ENCODE assay signal across 23 cellular contexts in the genomic region with DNA sequence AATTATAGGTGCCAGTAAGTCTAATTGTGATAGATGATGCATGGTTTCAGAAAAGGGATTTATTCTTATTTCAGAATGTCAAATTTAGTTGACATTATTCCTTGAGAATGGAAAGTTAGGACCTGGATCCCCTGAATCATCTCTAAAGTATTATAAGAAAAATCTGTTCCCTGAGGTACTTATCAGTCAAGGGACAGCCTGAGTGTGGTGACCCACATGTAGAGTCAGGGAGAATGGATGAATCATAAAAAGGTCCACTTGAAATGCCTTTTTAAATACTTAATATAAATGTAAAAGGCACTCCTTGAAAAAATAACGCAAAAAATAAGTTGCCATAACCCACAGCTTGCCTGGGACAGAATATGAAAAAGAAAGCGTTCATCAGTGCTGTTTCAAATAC.
DNase-seq lines count a peak whose midpoint lies in the region; ATAC-seq, FAIRE-seq and TF ChIP-seq lines count a peak whose summit lies in the region.
"Had no signal": no experiment of that assay in that cellular context is flagged by ENCODE, and none has a peak within 500 bp of the region (broad histone marks: within the 10 kb centered on the region; RNA-seq: fewer than 3 reads in every experiment).

No MANE protein-coding gene starts in this region.

- H3K9ac ChIP-seq in astrocyte (ENCODE audit: low read length) = no peak overlapping the region
- H3K9ac ChIP-seq: BLaER1 had no signal

- H3K4me1 ChIP-seq in astrocyte (ENCODE audit: insufficient read depth, low read length) (no peaks in the 10 kb centered on the region), left lung (no peaks in the 10 kb centered on the region), ovary (ENCODE audit: insufficient read depth) (no peaks in the 10 kb centered on the region)
- H3K4me1 ChIP-seq: BE2C, BLaER1, Caco-2 had no signal

- peaks cover 3% of the 10 kb centered on the region for H3K4me1 Mint-ChIP-seq in astrocyte (ENCODE audit: low read depth, unreplicated experiment)

- in situ Hi-C loops in brain microvascular endothelial cell (cut with HindIII; ENCODE audit: low pct_ligation_motif_present, low sequenced_read_pairs) = no loop called here

- no peaks in the 10 kb centered on the region for H3K36me3 ChIP-seq in astrocyte (ENCODE audit: insufficient read depth, low read length)
- no peaks in the 10 kb centered on the region for H3K36me3 ChIP-seq in brain microvascular endothelial cell (replicated peaks)
- H3K36me3 ChIP-seq in left lung = no peaks in the 10 kb centered on the region
- no peaks in the 10 kb centered on the region for H3K36me3 ChIP-seq in ovary
- H3K36me3 ChIP-seq: BE2C had no signal

- H3K4me2 ChIP-seq in astrocyte (ENCODE audit: low read length) = no peak overlapping the region
- H3K4me2 ChIP-seq: BLaER1 had no signal

- H3K4me3 Mint-ChIP-seq in astrocyte (ENCODE audit: unreplicated experiment) = no peak overlapping the region
- H3K4me3 Mint-ChIP-seq: CD4-positive, alpha-beta T cell; CD8-positive, alpha-beta T cell had no signal

- H3K79me2 ChIP-seq in astrocyte (ENCODE audit: insufficient read depth, low read length) = no peaks in the 10 kb centered on the region

- no peak for FAIRE-seq in astrocyte (lab: Jason Lieb, UNC)
- FAIRE-seq: A204.1, D721Med, G401.6, GM12891, GM19239 had no signal

- 97 to 98% (median 97%) methylated on average over 2 of the region's 2 CpGs for WGBS in ovary, 3 donors

- TF ChIP-seq POLR2A in ovary (IDR thresholded peaks at IDR 0.05) = no peak

- H3K27me3 ChIP-seq in astrocyte (ENCODE audit: insufficient read depth, low read length) (no peaks in the 10 kb centered on the region), brain microvascular endothelial cell (replicated peaks) (no peaks in the 10 kb centered on the region), left lung (no peaks in the 10 kb centered on the region), ovary (no peaks in the 10 kb centered on the region)
- H3K27me3 ChIP-seq: BE2C, BLaER1 had no signal

- H3K27me3 Mint-ChIP-seq in astrocyte (ENCODE audit: low read depth, unreplicated experiment) = no peaks in the 10 kb centered on the region
- H3K27me3 Mint-ChIP-seq: CD4-positive, alpha-beta T cell had no signal

- ATAC-seq in left lung = peak; percentile 52
- ATAC-seq in HG03439 (IDR thresholded peaks at IDR 0.05; ENCODE audit: unreplicated experiment) = no peak
- ATAC-seq in left lobe of liver = no peak
- ATAC-seq: CD8-positive, alpha-beta T cell had no signal

- TF ChIP-seq EP300 in ovary (IDR thresholded peaks at IDR 0.05) = no peak

- no peak overlapping the region for H3K27ac ChIP-seq in astrocyte (ENCODE audit: low read depth, low read length)
- H3K27ac ChIP-seq in brain microvascular endothelial cell = no peak overlapping the region
- H3K27ac ChIP-seq in left lung = no peak overlapping the region
- H3K27ac ChIP-seq in ovary = no peak overlapping the region
- H3K27ac ChIP-seq: BLaER1, C4-2B had no signal

- H3K9me3 Mint-ChIP-seq in astrocyte (ENCODE audit: unreplicated experiment) = no peaks in the 10 kb centered on the region
- H3K9me3 Mint-ChIP-seq: CD4-positive, alpha-beta T cell had no signal

- intact Hi-C loops in left lung (cut with DNase I) = no loop called here
- intact Hi-C loops in ovary (cut with DNase I) = no loop called here

- H2AFZ ChIP-seq in astrocyte (ENCODE audit: low read depth, low read length) = no peak overlapping the region

- no peak overlapping the region for H3K4me3 ChIP-seq in astrocyte (ENCODE audit: insufficient read depth, low read depth, low read length)
- H3K4me3 ChIP-seq in brain microvascular endothelial cell (ENCODE audit: low read depth, low read length) = no peak overlapping the region
- H3K4me3 ChIP-seq in left lung = no peak overlapping the region
- H3K4me3 ChIP-seq in ovary = no peak overlapping the region
- H3K4me3 ChIP-seq: BLaER1 had no signal

- no peak for TF ChIP-seq CTCF in astrocyte (IDR thresholded peaks at IDR 0.05; ENCODE audit: insufficient read depth, low read depth, low read length)
- TF ChIP-seq CTCF in brain microvascular endothelial cell (IDR thresholded peaks at IDR 0.05; ENCODE audit: low read depth, low read length, missing control alignments) = no peak
- no peak for TF ChIP-seq CTCF in left lung (IDR thresholded peaks at IDR 0.05)
- TF ChIP-seq CTCF in ovary (IDR thresholded peaks at IDR 0.05) = no peak

- no peaks in the 10 kb centered on the region for H3K36me3 Mint-ChIP-seq in astrocyte (ENCODE audit: low read depth, unreplicated experiment)
- H3K36me3 Mint-ChIP-seq: CD8-positive, alpha-beta T cell had no signal

- no peaks in the 10 kb centered on the region for H3K9me3 ChIP-seq in astrocyte (ENCODE audit: insufficient read depth, low read depth, low read length)
- no peaks in the 10 kb centered on the region for H3K9me3 ChIP-seq in left lung
- no peaks in the 10 kb centered on the region for H3K9me3 ChIP-seq in ovary
- H3K9me3 ChIP-seq: BE2C, BLaER1, Caco-2 had no signal

- no peak overlapping the region for H3K27ac Mint-ChIP-seq in astrocyte (ENCODE audit: unreplicated experiment)
- H3K27ac Mint-ChIP-seq: CD4-positive, alpha-beta T cell; CD8-positive, alpha-beta T cell had no signal

- DNase-seq in astrocyte (ENCODE audit: low read depth) (peak; percentile 65), brain microvascular endothelial cell (peak; percentile 12), left lung (no peak), left lobe of liver (ENCODE audit: low spot score) (no peak), C1 segment of cervical spinal cord (lab: John Stamatoyannopoulos, UW) (no peak), ovary (no peak)
- DNase-seq: 8988T; ACHN; BE2C; Caco-2; Calu3; CD4-positive, alpha-beta T cell; CD8-positive, alpha-beta T cell; DMS79 treated with DMSO at 0.1 percent for 48 hours; GF-D8 had no signal

- H4K20me1 ChIP-seq in astrocyte (ENCODE audit: insufficient read depth, low read length) = no peaks in the 10 kb centered on the region

Comparison
In these comparisons a context has a peak if more than half of its experiments do, and no peak if none do; other contexts are left out.
1. DNase-seq: peak in astrocyte (single experiment) and brain microvascular endothelial cell (single experiment); none in left lung (0 of 2), left lobe of liver (single experiment), C1 segment of cervical spinal cord (0 of 14) and ovary (0 of 5).